ENCODE assay signal across 11 cellular contexts in genomic region chr2:27766287-27766661, GRCh38. TPM values are rescaled to one million over a fixed set of nuclear protein-coding genes. Genes with fewer than 3 reads are reported as not detected.
A peak's percentile ranks its signal among the peaks of the same experiment; 100 is the strongest.
DNase-seq lines count a peak whose midpoint lies in the region; ATAC-seq and TF ChIP-seq lines count a peak whose summit lies in the region.
"Had no signal": no experiment of that assay in that cellular context is flagged by ENCODE, and none has a peak within 500 bp of the region (broad histone marks: within the 10 kb centered on the region; RNA-seq: fewer than 3 reads in every experiment).

No MANE protein-coding gene starts in this region.

- H3K4me3 ChIP-seq in heart left ventricle (peak overlapping the region in 10 of 12 donors; percentile 6 to 47 (median 36)), right atrium auricular region (peak overlapping the region in 1 of 2 donors; percentile 27), body of pancreas (no peak overlapping the region), mucosa of rectum (ENCODE audit: low read length in 2 of 2) (peak overlapping the region; percentile 55 to 70), tibial artery (peak overlapping the region; percentile 37 to 47)
- H3K4me3 ChIP-seq: lung had no signal

- H3K27ac ChIP-seq in heart left ventricle (no peak overlapping the region), right atrium auricular region (no peak overlapping the region), body of pancreas (peak overlapping the region; percentile 77 to 86 (median 80)), mucosa of rectum (ENCODE audit: low read depth in 2 of 2, low read length in 2 of 2) (no peak overlapping the region), tibial artery (peak overlapping the region; percentile 31 to 48)

- TF ChIP-seq POLR2A in heart left ventricle (IDR thresholded peaks at IDR 0.05): no peak
- peak; percentile 0 to 19 (median 6) for TF ChIP-seq POLR2A in body of pancreas (IDR thresholded peaks at IDR 0.05)

- TF ChIP-seq CTCF in heart left ventricle (IDR thresholded peaks at IDR 0.05): no peak
- no peak for TF ChIP-seq CTCF in right atrium auricular region (IDR thresholded peaks at IDR 0.05)
- TF ChIP-seq CTCF in body of pancreas (IDR thresholded peaks at IDR 0.05): no peak
- no peak for TF ChIP-seq CTCF in tibial artery (IDR thresholded peaks at IDR 0.05)

- H3K27me3 ChIP-seq in heart left ventricle (no peaks in the 10 kb centered on the region), right atrium auricular region (no peaks in the 10 kb centered on the region), body of pancreas (no peaks in the 10 kb centered on the region), mucosa of rectum (ENCODE audit: control insufficient read depth in 2 of 2, insufficient read depth in 2 of 2, low read length in 2 of 2) (no peaks in the 10 kb centered on the region), tibial artery (no peaks in the 10 kb centered on the region)

- intact Hi-C loops in heart left ventricle (cut with DNase I): no loop called here
- intact Hi-C loops in body of pancreas (cut with DNase I): no loop called here
- intact Hi-C loops in tibial artery (cut with DNase I; ENCODE audit: low total_unique reads): no loop called here

- H3K36me3 ChIP-seq in heart left ventricle: no peaks in the 10 kb centered on the region
- no peaks in the 10 kb centered on the region for H3K36me3 ChIP-seq in right atrium auricular region
- no peaks in the 10 kb centered on the region for H3K36me3 ChIP-seq in body of pancreas (replicated peaks in 1 of 2; ENCODE audit: insufficient read depth in 1 of 2, low read depth in 2 of 2)
- no peaks in the 10 kb centered on the region for H3K36me3 ChIP-seq in mucosa of rectum (ENCODE audit: control insufficient read depth in 2 of 2, insufficient read depth in 2 of 2, low read length in 2 of 2)
- no peaks in the 10 kb centered on the region for H3K36me3 ChIP-seq in tibial artery

- DNase-seq in heart left ventricle (no peak), right atrium auricular region (ENCODE audit: low spot score) (no peak), body of pancreas (no peak), tibial artery (no peak), NCI-H2196 treated with DMSO at 0.1 percent for 48 hours (lab: John Stamatoyannopoulos, UW; ENCODE audit: unreplicated experiment) (no peak), COLO668 (lab: John Stamatoyannopoulos, UW; ENCODE audit: unreplicated experiment) (no peak)
- DNase-seq: AML-193, MV-4-11 had no signal

- WGBS in heart left ventricle, 4 donors: 93 to 97% (median 94%) methylated on average over 2 of the region's 2 CpGs
- 51 to 61% methylated on average over 2 of the region's 2 CpGs for WGBS in body of pancreas, 2 donors

- H3K4me1 ChIP-seq in heart left ventricle: peaks cover 0 to 17% (median 6%) of the 10 kb centered on the region in 12 donors
- peaks cover 0 to 12% of the 10 kb centered on the region in 2 donors for H3K4me1 ChIP-seq in right atrium auricular region
- H3K4me1 ChIP-seq in body of pancreas: peaks cover 56% of the 10 kb centered on the region
- H3K4me1 ChIP-seq in mucosa of rectum (ENCODE audit: control insufficient read depth in 2 of 2, insufficient read depth in 2 of 2, low read length in 2 of 2): peaks cover 0 to 15% of the 10 kb centered on the region in 2 donors
- H3K4me1 ChIP-seq in tibial artery: peaks cover 0 to 30% (median 11%) of the 10 kb centered on the region in 4 donors

- peak overlapping the region in 1 of 2 donors; percentile 66 for H3K9ac ChIP-seq in mucosa of rectum (ENCODE audit: low read depth in 1 of 2, low read length in 2 of 2)

- H3K9me3 ChIP-seq in heart left ventricle (no peaks in the 10 kb centered on the region), right atrium auricular region (no peaks in the 10 kb centered on the region), body of pancreas (no peaks in the 10 kb centered on the region), mucosa of rectum (ENCODE audit: control insufficient read depth in 2 of 2, low read length in 2 of 2) (no peaks in the 10 kb centered on the region), tibial artery (no peaks in the 10 kb centered on the region)

- ATAC-seq in heart left ventricle (no peak), body of pancreas (peak; percentile 18), GM21367 (IDR thresholded peaks at IDR 0.05; ENCODE audit: unreplicated experiment) (no peak)

RNA-seq across cellular contexts. Expression of gene MRPL33, which starts 5.2 kb away (rescaled TPM):
- 100 to 1,000 TPM; 163 to 503 (median 305) TPM for total RNA-seq in heart left ventricle
- 100 to 1,000 TPM; 177 to 901 TPM for polyA plus RNA-seq in heart left ventricle
- 100 to 1,000 TPM; 270 to 370 TPM for total RNA-seq in right atrium auricular region
- total RNA-seq in body of pancreas: 10 to 100 TPM; 26.5 to 92.0 TPM

Comparison
In these comparisons a context has a peak if more than half of its experiments do, and no peak if none do; other contexts are left out.
1. H3K27ac ChIP-seq: peak in body of pancreas (4 of 4) and tibial artery (2 of 2); none in heart left ventricle (0 of 12), right atrium auricular region (0 of 2) and mucosa of rectum (0 of 2).
2. H3K4me3 ChIP-seq: peak in heart left ventricle (10 of 12), mucosa of rectum (2 of 2) and tibial artery (2 of 2); none in body of pancreas (0 of 2).
3. POLR2A ChIP-seq: peak in body of pancreas (3 of 3); none in heart left ventricle (0 of 2).